ENCODE assay signal across 11 cellular contexts in the genomic region with DNA sequence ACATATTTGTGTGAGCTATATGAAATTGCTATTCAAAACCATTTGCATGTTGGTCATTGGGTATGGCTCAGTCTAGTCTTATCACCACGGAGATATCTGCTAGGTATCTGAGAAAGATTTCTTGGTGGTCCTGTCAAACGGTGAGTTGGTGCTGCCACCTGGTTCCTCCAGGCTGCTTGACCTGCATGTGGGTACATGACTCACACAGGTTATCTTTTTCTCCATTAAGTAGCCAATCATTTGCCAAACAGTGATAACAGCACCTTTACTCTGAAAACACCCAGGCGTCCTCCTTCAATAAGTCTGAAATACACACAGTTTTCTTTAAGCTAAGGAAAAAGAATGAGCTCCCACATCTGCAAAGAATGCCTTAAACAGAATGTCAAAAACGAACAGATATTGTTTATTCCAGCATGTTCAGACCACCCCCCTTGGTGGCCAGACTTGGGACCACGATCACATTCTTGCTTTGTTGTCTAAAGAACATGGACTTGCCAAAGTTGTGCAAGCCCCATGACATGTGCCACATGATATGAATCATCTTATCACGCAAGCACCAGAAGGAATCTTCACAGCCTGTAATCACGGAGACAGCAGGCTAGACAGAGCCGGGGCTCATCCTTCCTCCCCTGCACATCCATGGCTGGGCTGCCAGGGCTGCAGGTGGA.
A peak's percentile ranks its signal among the peaks of the same experiment; 100 is the strongest.
DNase-seq lines count a peak whose midpoint lies in the region; FAIRE-seq and TF ChIP-seq lines count a peak whose summit lies in the region.
"Had no signal": no experiment of that assay in that cellular context is flagged by ENCODE, and none has a peak within 500 bp of the region (broad histone marks: within the 10 kb centered on the region; RNA-seq: fewer than 3 reads in every experiment).

No MANE protein-coding gene starts in this region.

- H3K27ac ChIP-seq in small intestine (ENCODE audit: low read depth in 1 of 2, low read length in 1 of 2) (no peak overlapping the region), coronary artery (no peak overlapping the region), kidney (ENCODE audit: low read depth in 2 of 2, low read length in 2 of 2) (no peak overlapping the region)

- intact Hi-C loops in kidney (cut with DNase I) = no loop called here

- FAIRE-seq in small intestine (lab: Jason Lieb, UNC) (no peak), kidney (lab: Jason Lieb, UNC) (no peak)

- 41 to 47% (median 46%) methylated on average over 8 of the region's 8 CpGs for WGBS in small intestine, 3 donors

- H3K9me3 ChIP-seq in adipocyte (ENCODE audit: control insufficient read depth, low read length) (no peaks in the 10 kb centered on the region), small intestine (ENCODE audit: control insufficient read depth, low read depth) (no peaks in the 10 kb centered on the region), kidney (ENCODE audit: control insufficient read depth in 1 of 2, low read length in 2 of 2) (no peaks in the 10 kb centered on the region)

- DNase-seq in GM03348 (ENCODE audit: low spot score) = peak; percentile 87
- peak; percentile 42 for DNase-seq in adipocyte (ENCODE audit: low read depth)
- peak; percentile 21 for DNase-seq in hepatic stellate cell (ENCODE audit: low spot score)
- DNase-seq in small intestine = peak; percentile 43
- DNase-seq in central memory CD4-positive, alpha-beta T cell = no peak
- DNase-seq in coronary artery (ENCODE audit: low spot score) = no peak
- no peak for DNase-seq in kidney
- DNase-seq in islet precursor cell = no peak
- DNase-seq: activated CD4-positive, CD25-positive, alpha-beta regulatory T cell treated with anti-CD3 and anti-CD28 coated beads, Interleukin-2, amount 50 U/mL, for 72 hours; activated effector memory CD4-positive, alpha-beta T cell treated with Interleukin-2 at 50 U/mL for 16 hours; stimulated activated naive CD8-positive, alpha-beta T cell treated with anti-CD3 and anti-CD28 coated beads, Interleukin-15, Interleukin-2, amounts not matched to agents 100 U/mL and 50 U/mL, for 24 hours had no signal

- peaks cover 33% of the 10 kb centered on the region for H3K4me1 ChIP-seq in adipocyte (ENCODE audit: control insufficient read depth, insufficient read depth, low read length)
- peaks cover 0 to 2% of the 10 kb centered on the region in 2 donors for H3K4me1 ChIP-seq in small intestine (ENCODE audit: control insufficient read depth in 2 of 2, insufficient read depth in 1 of 2, low read depth in 1 of 2, low read length in 1 of 2)
- H3K4me1 ChIP-seq in kidney (ENCODE audit: control insufficient read depth in 1 of 2, insufficient read depth in 1 of 2, low read depth in 1 of 2, low read length in 2 of 2) = no peaks in the 10 kb centered on the region

- no peaks in the 10 kb centered on the region for H3K36me3 ChIP-seq in adipocyte (ENCODE audit: control insufficient read depth, insufficient read depth, low read length, severe bottlenecking)
- no peaks in the 10 kb centered on the region for H3K36me3 ChIP-seq in small intestine (ENCODE audit: control insufficient read depth in 2 of 2, insufficient read depth in 2 of 2, low read length in 2 of 2)
- H3K36me3 ChIP-seq in kidney (ENCODE audit: control insufficient read depth in 1 of 2, insufficient read depth in 2 of 2, low read length in 2 of 2) = no peaks in the 10 kb centered on the region

- H3K9ac ChIP-seq in adipocyte (ENCODE audit: low read length) (no peak overlapping the region), kidney (ENCODE audit: low read length in 2 of 2) (no peak overlapping the region)

- H3K4me3 ChIP-seq in adipocyte (ENCODE audit: low read length) = no peak overlapping the region
- H3K4me3 ChIP-seq in small intestine (ENCODE audit: low read depth in 1 of 2, low read length in 2 of 2) = no peak overlapping the region
- no peak overlapping the region for H3K4me3 ChIP-seq in coronary artery
- no peak overlapping the region for H3K4me3 ChIP-seq in kidney (ENCODE audit: low read length in 2 of 2)

- H3K27me3 ChIP-seq in adipocyte (replicated peaks; ENCODE audit: control insufficient read depth, insufficient read depth, low read length) (no peaks in the 10 kb centered on the region), small intestine (ENCODE audit: control insufficient read depth in 2 of 2, insufficient read depth in 2 of 2, low read length in 2 of 2) (no peaks in the 10 kb centered on the region)

- no peak for TF ChIP-seq CTCF in coronary artery (IDR thresholded peaks at IDR 0.05)
- no peak for TF ChIP-seq CTCF in kidney (IDR thresholded peaks at IDR 0.05; ENCODE audit: borderline replicate concordance, extremely low read depth, insufficient read depth)

Comparison
In these comparisons a context has a peak if more than half of its experiments do, and no peak if none do; other contexts are left out.
1. DNase-seq: peak in GM03348 (single experiment), adipocyte (single experiment), hepatic stellate cell (single experiment) and small intestine (single experiment); none in central memory CD4-positive, alpha-beta T cell (single experiment), coronary artery (single experiment), kidney (single experiment) and islet precursor cell (single experiment).